Comparison of ENCODE assay signal across 13 cellular contexts in the genomic region with DNA sequence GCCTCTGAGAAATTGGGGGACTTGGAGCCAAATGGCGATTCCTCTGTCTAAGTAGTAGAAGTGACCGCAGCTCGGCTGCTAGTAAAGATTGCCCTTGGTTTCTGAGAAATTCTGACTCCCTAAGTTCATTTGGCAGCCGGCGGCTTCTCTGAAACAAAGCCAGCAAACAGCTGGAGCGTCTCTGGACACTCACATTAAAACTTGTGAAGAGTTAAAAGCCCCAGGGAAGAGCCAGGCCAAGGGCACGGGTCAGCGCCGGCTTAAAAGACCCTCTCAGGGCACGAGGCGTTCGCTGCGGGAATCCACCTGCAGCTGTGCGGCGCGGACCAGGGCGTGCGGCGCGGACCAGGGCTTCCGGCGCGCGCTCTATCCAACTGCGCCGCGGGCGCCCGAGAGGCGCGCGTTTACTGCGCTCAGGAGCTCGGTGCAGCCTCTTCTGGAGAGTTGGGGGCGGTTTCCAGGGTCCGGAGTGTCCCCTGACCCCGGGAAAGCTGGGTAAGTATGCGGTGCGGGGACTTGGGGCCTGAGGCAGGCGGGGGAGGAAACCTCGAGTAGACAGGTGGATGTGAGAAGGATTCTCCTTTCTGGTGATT. TPM values are rescaled to one million over a fixed set of nuclear protein-coding genes. Genes with fewer than 3 reads are reported as not detected.
DNase-seq lines count a peak whose midpoint lies in the region; ATAC-seq, FAIRE-seq and TF ChIP-seq lines count a peak whose summit lies in the region.
"Had no signal": no experiment of that assay in that cellular context is flagged by ENCODE, and none has a peak within 500 bp of the region (broad histone marks: within the 10 kb centered on the region; RNA-seq: fewer than 3 reads in every experiment).

A gene with protein sequence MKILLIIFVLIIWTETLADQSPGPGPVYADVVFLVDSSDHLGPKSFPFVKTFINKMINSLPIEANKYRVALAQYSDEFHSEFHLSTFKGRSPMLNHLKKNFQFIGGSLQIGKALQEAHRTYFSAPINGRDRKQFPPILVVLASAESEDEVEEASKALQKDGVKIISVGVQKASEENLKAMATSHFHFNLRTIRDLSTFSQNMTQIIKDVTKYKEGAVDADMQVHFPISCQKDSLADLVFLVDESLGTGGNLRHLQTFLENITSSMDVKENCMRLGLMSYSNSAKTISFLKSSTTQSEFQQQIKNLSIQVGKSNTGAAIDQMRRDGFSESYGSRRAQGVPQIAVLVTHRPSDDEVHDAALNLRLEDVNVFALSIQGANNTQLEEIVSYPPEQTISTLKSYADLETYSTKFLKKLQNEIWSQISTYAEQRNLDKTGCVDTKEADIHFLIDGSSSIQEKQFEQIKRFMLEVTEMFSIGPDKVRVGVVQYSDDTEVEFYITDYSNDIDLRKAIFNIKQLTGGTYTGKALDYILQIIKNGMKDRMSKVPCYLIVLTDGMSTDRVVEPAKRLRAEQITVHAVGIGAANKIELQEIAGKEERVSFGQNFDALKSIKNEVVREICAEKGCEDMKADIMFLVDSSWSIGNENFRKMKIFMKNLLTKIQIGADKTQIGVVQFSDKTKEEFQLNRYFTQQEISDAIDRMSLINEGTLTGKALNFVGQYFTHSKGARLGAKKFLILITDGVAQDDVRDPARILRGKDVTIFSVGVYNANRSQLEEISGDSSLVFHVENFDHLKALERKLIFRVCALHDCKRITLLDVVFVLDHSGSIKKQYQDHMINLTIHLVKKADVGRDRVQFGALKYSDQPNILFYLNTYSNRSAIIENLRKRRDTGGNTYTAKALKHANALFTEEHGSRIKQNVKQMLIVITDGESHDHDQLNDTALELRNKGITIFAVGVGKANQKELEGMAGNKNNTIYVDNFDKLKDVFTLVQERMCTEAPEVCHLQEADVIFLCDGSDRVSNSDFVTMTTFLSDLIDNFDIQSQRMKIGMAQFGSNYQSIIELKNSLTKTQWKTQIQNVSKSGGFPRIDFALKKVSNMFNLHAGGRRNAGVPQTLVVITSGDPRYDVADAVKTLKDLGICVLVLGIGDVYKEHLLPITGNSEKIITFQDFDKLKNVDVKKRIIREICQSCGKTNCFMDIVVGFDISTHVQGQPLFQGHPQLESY (N-terminal part only) (plus strand): TSS at position 186 of the 593 bp plus-strand sequence. CDS start 27,967 bp downstream, outside the sequence.

- no TSS peak for BruUV-seq in endothelial cell of umbilical vein (replicated peaks; lab: Mats Ljungman, UMichigan)

- POLR2A ChIA-PET in endothelial cell of umbilical vein (lab: Charles Lee), result no interaction called here

- FAIRE-seq in endothelial cell of umbilical vein (lab: Jason Lieb, UNC), result no peak

- H3K9me1 ChIP-seq in endothelial cell of umbilical vein (replicated peaks; ENCODE audit: control insufficient read depth, extremely low read depth, insufficient read depth, low read length), result no peaks in the 10 kb centered on the region

- H3K79me2 ChIP-seq in endothelial cell of umbilical vein (ENCODE audit: control insufficient read depth, insufficient read depth, low read length), result no peaks in the 10 kb centered on the region

- H3K4me1 ChIP-seq in endothelial cell of umbilical vein (ENCODE audit: control insufficient read depth, extremely low read depth, insufficient read depth, low read length) (no peaks in the 10 kb centered on the region), lung (ENCODE audit: control insufficient read depth in 2 of 2, insufficient read depth in 2 of 2, low read length in 2 of 2) (no peaks in the 10 kb centered on the region)
- H3K4me1 ChIP-seq in effector memory CD4-positive, alpha-beta T cell (ENCODE audit: control insufficient read depth, insufficient read depth, low read length, poor library complexity, severe bottlenecking), result no peaks in the 10 kb centered on the region
- H3K4me1 ChIP-seq: HAP-1 had no signal

- H3K9ac ChIP-seq in endothelial cell of umbilical vein (replicated peaks; ENCODE audit: extremely low read depth, insufficient read depth, low read length), result no peak within 1 kb of the TSS

- dilution Hi-C loops in endothelial cell of umbilical vein (cut with MboI; ENCODE audit: extremely low pct_ligation_motif_present, low sequenced_read_pairs), result no loop called here

- TF ChIP-seq CTCF in endothelial cell of umbilical vein (IDR thresholded peaks at IDR 0.05; ENCODE audit: extremely low read depth in 1 of 2, insufficient read depth in 1 of 2, low read depth in 1 of 2, low read length in 2 of 2) (no peak), lung (IDR thresholded peaks at IDR 0.05; ENCODE audit: control extremely low read depth, extremely low read depth) (no peak)

- H4K20me1 ChIP-seq in endothelial cell of umbilical vein (replicated peaks; ENCODE audit: control insufficient read depth, extremely low read depth, insufficient read depth, low read length), result no peaks in the 10 kb centered on the region

- DNase-seq in CMK (ENCODE audit: low read depth) (peak; percentile 1), MV-4-11 (lab: John Stamatoyannopoulos, UW) (peak; percentile 25), endothelial cell of umbilical vein (ENCODE audit: low read depth, low spot score) (no peak), lung (ENCODE audit: low spot score) (peak; percentile 35), SHP77 (lab: John Stamatoyannopoulos, UW) (no peak), NCI-H2029 treated with DMSO at 0.1 percent for 48 hours (lab: John Stamatoyannopoulos, UW) (no peak)
- no peak for DNase-seq in effector memory CD4-positive, alpha-beta T cell
- DNase-seq: NCI-H2227 treated with DMSO at 0.1 percent for 48 hours, sigmoid colon had no signal

- H3K27ac ChIP-seq in endothelial cell of umbilical vein (ENCODE audit: insufficient read depth, low read depth, low read length) (no peak within 1 kb of the TSS), lung (ENCODE audit: low read depth in 1 of 2, low read length in 1 of 2) (no peak within 1 kb of the TSS)
- H3K27ac ChIP-seq in effector memory CD4-positive, alpha-beta T cell (ENCODE audit: insufficient read depth, low read length, poor library complexity, severe bottlenecking), result no peak within 1 kb of the TSS
- H3K27ac ChIP-seq: C4-2B, sigmoid colon had no signal

- ATAC-seq in lung (ENCODE audit: insufficient read depth, low FRiP score) (no peak), GM18868 (IDR thresholded peaks at IDR 0.05; ENCODE audit: unreplicated experiment) (no peak)
- ATAC-seq: activated CD4-positive, CD25-positive, alpha-beta regulatory T cell treated with anti-CD3 and anti-CD28 coated beads, Interleukin-2, amount 50 U/mL, for 24 hours had no signal

- H3K36me3 ChIP-seq in endothelial cell of umbilical vein (ENCODE audit: control insufficient read depth in 2 of 2, extremely low read depth in 1 of 2, insufficient read depth in 2 of 2, low read length in 2 of 2) (no peaks in the 10 kb centered on the region), lung (ENCODE audit: control insufficient read depth in 2 of 2, insufficient read depth in 2 of 2, low read length in 2 of 2) (no peaks in the 10 kb centered on the region)
- H3K36me3 ChIP-seq in effector memory CD4-positive, alpha-beta T cell (ENCODE audit: control insufficient read depth, insufficient read depth, low read length), result no peaks in the 10 kb centered on the region
- H3K36me3 ChIP-seq: HAP-1, sigmoid colon had no signal

- no peak within 1 kb of the TSS for H3K4me3 ChIP-seq in endothelial cell of umbilical vein (replicated peaks in 1 of 3; ENCODE audit: insufficient read depth in 1 of 3, low read depth in 1 of 3, low read length in 3 of 3)
- no peak within 1 kb of the TSS for H3K4me3 ChIP-seq in lung
- H3K4me3 ChIP-seq in effector memory CD4-positive, alpha-beta T cell (ENCODE audit: insufficient read depth, low read depth, low read length, poor library complexity, severe bottlenecking), result no peak within 1 kb of the TSS
- H3K4me3 ChIP-seq: HAP-1, sigmoid colon had no signal

- intact Hi-C loops in endothelial cell of umbilical vein (cut with micrococcal nuclease), result no loop called here

- H3K4me2 ChIP-seq in endothelial cell of umbilical vein (ENCODE audit: insufficient read depth, low read length), result no peak within 1 kb of the TSS

- H2AFZ ChIP-seq in endothelial cell of umbilical vein (ENCODE audit: low read depth, low read length), result no peak within 1 kb of the TSS

- TF ChIP-seq POLR2A in endothelial cell of umbilical vein (IDR thresholded peaks at IDR 0.05; ENCODE audit: low read depth, low read length), result no peak

- 2% methylated on average over 33 to 41 of the region's 41 CpGs for WGBS in lung, 2 donors

- no peaks in the 10 kb centered on the region for H3K9me3 ChIP-seq in endothelial cell of umbilical vein (replicated peaks; ENCODE audit: control insufficient read depth, insufficient read depth, low read length)
- H3K9me3 ChIP-seq in lung (ENCODE audit: control insufficient read depth in 2 of 2, insufficient read depth in 1 of 2, low read length in 1 of 2), result no peaks in the 10 kb centered on the region
- H3K9me3 ChIP-seq in effector memory CD4-positive, alpha-beta T cell (ENCODE audit: control insufficient read depth, low read length), result no peaks in the 10 kb centered on the region
- H3K9me3 ChIP-seq: HAP-1 had no signal

- H3K27me3 ChIP-seq in endothelial cell of umbilical vein (ENCODE audit: control insufficient read depth in 2 of 2, insufficient read depth in 2 of 2, low read length in 2 of 2) (peaks cover 12 to 27% of the 10 kb centered on the region in 2 experiments), lung (ENCODE audit: control insufficient read depth, insufficient read depth) (no peaks in the 10 kb centered on the region)
- peaks cover 6% of the 10 kb centered on the region for H3K27me3 ChIP-seq in effector memory CD4-positive, alpha-beta T cell (replicated peaks; ENCODE audit: control insufficient read depth, insufficient read depth, low read length, poor library complexity, severe bottlenecking)

- CTCF ChIA-PET in endothelial cell of umbilical vein (lab: Charles Lee), result no interaction called here

TF ChIP-seq in endothelial cell of umbilical vein, 7 proteins besides CTCF, POLR2A, EP300 and RAD21:
- TF ChIP-seq GATA2 (IDR thresholded peaks at IDR 0.05; ENCODE audit: insufficient read depth, insufficient read length, low read depth, low read length) (no peak), EZH2 (IDR thresholded peaks at IDR 0.05; ENCODE audit: borderline replicate concordance, low read depth, low read length, severe bottlenecking) (peak; percentile 37), MYC (IDR thresholded peaks at IDR 0.05; ENCODE audit: low read depth, low read length) (no peak), FOS (IDR thresholded peaks at IDR 0.05; ENCODE audit: borderline replicate concordance, insufficient read depth, low read length) (no peak)
TF ChIP-seq in endothelial cell of umbilical vein: peak in this region for 1.

RNA-seq across cellular contexts. Expression of the gene that starts here (rescaled TPM):
- total RNA-seq in endothelial cell of umbilical vein, result not detected in 2 replicates
- polyA plus RNA-seq in endothelial cell of umbilical vein, result not detected in 2 replicates
- not detected in 2 replicates for polyA plus RNA-seq in endothelial cell of umbilical vein (2011; cell fraction: cytosol; rRNA removed)
- not detected in 2 replicates for polyA plus RNA-seq in endothelial cell of umbilical vein (2011; cell fraction: nucleus; rRNA removed)
- polyA plus RNA-seq in endothelial cell of umbilical vein (2012), result not detected in 2 replicates
- polyA minus RNA-seq in endothelial cell of umbilical vein, result 0.06 TPM in 1 of 2 replicates, not detected in the other
- not detected for polyA minus RNA-seq in endothelial cell of umbilical vein (2011; cell fraction: cytosol; rRNA and poly(A)+ RNA removed)
- polyA minus RNA-seq in endothelial cell of umbilical vein (2011; cell fraction: nucleus; rRNA and poly(A)+ RNA removed), result not detected in 2 replicates
- total RNA-seq in lung, result 1 to 10 TPM; 7.4 to 9.4 TPM
- 1 to 10 TPM in 1 of 2 donors, under 1 TPM in 1; 0.90 to 1.5 TPM for polyA plus RNA-seq in lung
- total RNA-seq: sigmoid colon had no signal

Comparison
In these comparisons a context has a peak if more than half of its experiments do, and no peak if none do; other contexts are left out.
1. DNase-seq: peak in CMK (single experiment), MV-4-11 (single experiment) and lung (single experiment); none in endothelial cell of umbilical vein (single experiment), effector memory CD4-positive, alpha-beta T cell (0 of 3), SHP77 (0 of 2) and NCI-H2029 treated with DMSO at 0.1 percent for 48 hours (single experiment).